1 cellular context compared by ENCODE assay signal in the genomic region with DNA sequence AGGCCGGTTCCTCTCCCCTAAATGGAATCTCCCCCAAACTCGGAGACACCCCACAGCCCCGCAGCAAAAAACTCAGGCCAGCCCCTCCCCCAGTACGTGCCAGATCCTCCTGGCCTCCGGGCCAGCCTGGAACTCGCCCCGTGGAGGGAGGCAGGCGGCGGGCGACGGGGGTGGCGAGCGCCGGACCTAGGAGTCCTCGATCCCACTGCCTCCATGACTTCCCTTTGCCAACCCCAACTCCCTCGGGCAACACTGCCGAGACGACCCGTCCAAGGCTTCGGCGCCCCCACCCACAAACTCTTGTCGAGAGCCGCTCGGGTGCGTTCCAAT.
TF ChIP-seq lines count a peak whose summit lies in the region.

No MANE protein-coding gene starts in this region.

TF ChIP-seq in HepG2, 621 proteins besides CTCF, POLR2A, EP300 and RAD21 (continued from another document):
- TF ChIP-seq, protein P1, sequence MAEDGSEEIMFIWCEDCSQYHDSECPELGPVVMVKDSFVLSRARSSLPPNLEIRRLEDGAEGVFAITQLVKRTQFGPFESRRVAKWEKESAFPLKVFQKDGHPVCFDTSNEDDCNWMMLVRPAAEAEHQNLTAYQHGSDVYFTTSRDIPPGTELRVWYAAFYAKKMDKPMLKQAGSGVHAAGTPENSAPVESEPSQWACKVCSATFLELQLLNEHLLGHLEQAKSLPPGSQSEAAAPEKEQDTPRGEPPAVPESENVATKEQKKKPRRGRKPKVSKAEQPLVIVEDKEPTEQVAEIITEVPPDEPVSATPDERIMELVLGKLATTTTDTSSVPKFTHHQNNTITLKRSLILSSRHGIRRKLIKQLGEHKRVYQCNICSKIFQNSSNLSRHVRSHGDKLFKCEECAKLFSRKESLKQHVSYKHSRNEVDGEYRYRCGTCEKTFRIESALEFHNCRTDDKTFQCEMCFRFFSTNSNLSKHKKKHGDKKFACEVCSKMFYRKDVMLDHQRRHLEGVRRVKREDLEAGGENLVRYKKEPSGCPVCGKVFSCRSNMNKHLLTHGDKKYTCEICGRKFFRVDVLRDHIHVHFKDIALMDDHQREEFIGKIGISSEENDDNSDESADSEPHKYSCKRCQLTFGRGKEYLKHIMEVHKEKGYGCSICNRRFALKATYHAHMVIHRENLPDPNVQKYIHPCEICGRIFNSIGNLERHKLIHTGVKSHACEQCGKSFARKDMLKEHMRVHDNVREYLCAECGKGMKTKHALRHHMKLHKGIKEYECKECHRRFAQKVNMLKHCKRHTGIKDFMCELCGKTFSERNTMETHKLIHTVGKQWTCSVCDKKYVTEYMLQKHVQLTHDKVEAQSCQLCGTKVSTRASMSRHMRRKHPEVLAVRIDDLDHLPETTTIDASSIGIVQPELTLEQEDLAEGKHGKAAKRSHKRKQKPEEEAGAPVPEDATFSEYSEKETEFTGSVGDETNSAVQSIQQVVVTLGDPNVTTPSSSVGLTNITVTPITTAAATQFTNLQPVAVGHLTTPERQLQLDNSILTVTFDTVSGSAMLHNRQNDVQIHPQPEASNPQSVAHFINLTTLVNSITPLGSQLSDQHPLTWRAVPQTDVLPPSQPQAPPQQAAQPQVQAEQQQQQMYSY (CRISPR knock-in tag; IDR thresholded peaks at IDR 0.05), result no peak
- TF ChIP-seq ADNP (CRISPR knock-in tag; IDR thresholded peaks at IDR 0.05) (no peak), ZNF367 (CRISPR knock-in tag; IDR thresholded peaks at IDR 0.05; ENCODE audit: borderline replicate concordance) (no peak), ZNF740 (CRISPR knock-in tag; IDR thresholded peaks at IDR 0.05) (no peak), ZNF781 (CRISPR knock-in tag; IDR thresholded peaks at IDR 0.05; ENCODE audit: borderline replicate concordance, not compliant biosample characterization) (no peak)
- TF ChIP-seq, protein P2, sequence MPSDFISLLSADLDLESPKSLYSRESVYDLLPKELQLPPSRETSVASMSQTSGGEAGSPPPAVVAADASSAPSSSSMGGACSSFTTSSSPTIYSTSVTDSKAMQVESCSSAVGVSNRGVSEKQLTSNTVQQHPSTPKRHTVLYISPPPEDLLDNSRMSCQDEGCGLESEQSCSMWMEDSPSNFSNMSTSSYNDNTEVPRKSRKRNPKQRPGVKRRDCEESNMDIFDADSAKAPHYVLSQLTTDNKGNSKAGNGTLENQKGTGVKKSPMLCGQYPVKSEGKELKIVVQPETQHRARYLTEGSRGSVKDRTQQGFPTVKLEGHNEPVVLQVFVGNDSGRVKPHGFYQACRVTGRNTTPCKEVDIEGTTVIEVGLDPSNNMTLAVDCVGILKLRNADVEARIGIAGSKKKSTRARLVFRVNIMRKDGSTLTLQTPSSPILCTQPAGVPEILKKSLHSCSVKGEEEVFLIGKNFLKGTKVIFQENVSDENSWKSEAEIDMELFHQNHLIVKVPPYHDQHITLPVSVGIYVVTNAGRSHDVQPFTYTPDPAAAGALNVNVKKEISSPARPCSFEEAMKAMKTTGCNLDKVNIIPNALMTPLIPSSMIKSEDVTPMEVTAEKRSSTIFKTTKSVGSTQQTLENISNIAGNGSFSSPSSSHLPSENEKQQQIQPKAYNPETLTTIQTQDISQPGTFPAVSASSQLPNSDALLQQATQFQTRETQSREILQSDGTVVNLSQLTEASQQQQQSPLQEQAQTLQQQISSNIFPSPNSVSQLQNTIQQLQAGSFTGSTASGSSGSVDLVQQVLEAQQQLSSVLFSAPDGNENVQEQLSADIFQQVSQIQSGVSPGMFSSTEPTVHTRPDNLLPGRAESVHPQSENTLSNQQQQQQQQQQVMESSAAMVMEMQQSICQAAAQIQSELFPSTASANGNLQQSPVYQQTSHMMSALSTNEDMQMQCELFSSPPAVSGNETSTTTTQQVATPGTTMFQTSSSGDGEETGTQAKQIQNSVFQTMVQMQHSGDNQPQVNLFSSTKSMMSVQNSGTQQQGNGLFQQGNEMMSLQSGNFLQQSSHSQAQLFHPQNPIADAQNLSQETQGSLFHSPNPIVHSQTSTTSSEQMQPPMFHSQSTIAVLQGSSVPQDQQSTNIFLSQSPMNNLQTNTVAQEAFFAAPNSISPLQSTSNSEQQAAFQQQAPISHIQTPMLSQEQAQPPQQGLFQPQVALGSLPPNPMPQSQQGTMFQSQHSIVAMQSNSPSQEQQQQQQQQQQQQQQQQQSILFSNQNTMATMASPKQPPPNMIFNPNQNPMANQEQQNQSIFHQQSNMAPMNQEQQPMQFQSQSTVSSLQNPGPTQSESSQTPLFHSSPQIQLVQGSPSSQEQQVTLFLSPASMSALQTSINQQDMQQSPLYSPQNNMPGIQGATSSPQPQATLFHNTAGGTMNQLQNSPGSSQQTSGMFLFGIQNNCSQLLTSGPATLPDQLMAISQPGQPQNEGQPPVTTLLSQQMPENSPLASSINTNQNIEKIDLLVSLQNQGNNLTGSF (CRISPR knock-in tag; IDR thresholded peaks at IDR 0.05), result no peak
- TF ChIP-seq, protein P3, sequence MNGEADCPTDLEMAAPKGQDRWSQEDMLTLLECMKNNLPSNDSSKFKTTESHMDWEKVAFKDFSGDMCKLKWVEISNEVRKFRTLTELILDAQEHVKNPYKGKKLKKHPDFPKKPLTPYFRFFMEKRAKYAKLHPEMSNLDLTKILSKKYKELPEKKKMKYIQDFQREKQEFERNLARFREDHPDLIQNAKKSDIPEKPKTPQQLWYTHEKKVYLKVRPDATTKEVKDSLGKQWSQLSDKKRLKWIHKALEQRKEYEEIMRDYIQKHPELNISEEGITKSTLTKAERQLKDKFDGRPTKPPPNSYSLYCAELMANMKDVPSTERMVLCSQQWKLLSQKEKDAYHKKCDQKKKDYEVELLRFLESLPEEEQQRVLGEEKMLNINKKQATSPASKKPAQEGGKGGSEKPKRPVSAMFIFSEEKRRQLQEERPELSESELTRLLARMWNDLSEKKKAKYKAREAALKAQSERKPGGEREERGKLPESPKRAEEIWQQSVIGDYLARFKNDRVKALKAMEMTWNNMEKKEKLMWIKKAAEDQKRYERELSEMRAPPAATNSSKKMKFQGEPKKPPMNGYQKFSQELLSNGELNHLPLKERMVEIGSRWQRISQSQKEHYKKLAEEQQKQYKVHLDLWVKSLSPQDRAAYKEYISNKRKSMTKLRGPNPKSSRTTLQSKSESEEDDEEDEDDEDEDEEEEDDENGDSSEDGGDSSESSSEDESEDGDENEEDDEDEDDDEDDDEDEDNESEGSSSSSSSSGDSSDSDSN (CRISPR knock-in tag; IDR thresholded peaks at IDR 0.05), result peak; percentile 47; the same call in 1 of the 2 replicates
TF ChIP-seq in HepG2: peak in this region for 13.
